ENCODE assay signal across 18 cellular contexts in the genomic region with DNA sequence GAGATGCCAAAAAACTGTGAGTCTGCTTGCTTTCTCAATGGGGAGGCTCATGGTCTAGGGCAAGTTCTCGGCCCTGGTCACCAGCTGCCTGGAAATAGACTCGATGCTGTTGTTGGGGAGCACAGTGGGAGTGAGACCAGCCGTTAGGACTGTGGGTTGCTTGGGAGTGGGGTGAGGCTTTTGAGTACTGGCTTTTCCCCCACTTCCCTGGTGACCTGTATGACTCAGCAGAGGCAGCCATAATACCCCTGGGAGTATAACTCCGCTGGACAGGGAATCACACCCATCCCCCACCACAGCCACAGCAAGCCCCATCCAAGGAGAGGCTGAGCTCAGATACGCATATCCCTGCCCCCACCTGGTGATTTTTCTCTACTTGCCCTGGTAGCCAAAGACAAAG.
"Had no signal": no experiment of that assay in that cellular context is flagged by ENCODE, and none has a peak within 500 bp of the region (broad histone marks: within the 10 kb centered on the region; RNA-seq: fewer than 3 reads in every experiment).

No MANE protein-coding gene starts in this region.

- H3K36me3 ChIP-seq: colonic mucosa, sigmoid colon, spleen, upper lobe of right lung had no signal

- H3K27me3 ChIP-seq: body of pancreas, colonic mucosa, sigmoid colon, spleen, testis, upper lobe of right lung had no signal

- ATAC-seq: body of pancreas; left lobe of liver; stimulated activated memory B cell treated with anti-CD40 and anti-IgM and Interleukin-4, amounts not matched to agents 10 μg/mL and 1 μg/mL and 100 μg/mL, for 72 hours; upper lobe of right lung had no signal

- H3K4me3 ChIP-seq: body of pancreas, colonic mucosa, sigmoid colon, spleen, testis, upper lobe of right lung had no signal

- H3K4me1 ChIP-seq: body of pancreas, colonic mucosa, sigmoid colon, spleen, testis, upper lobe of right lung had no signal

- DNase-seq: activated B cell treated with CpG ODN at 0.5 μM for 24 hours; activated CD4-positive, alpha-beta memory T cell treated with anti-CD3 and anti-CD28 coated beads for 36 hours; activated CD4-positive, alpha-beta T cell treated with anti-CD3 and anti-CD28 coated beads for 4 hours; activated T-cell treated with anti-CD3 and anti-CD28 coated beads for 4 hours; amniotic stem cell; body of pancreas; central memory CD4-positive, alpha-beta T cell; colonic mucosa; erythroblast; nephron progenitor cell; nucleus accumbens; sigmoid colon; spleen; stimulated activated CD4-positive, alpha-beta T cell treated with anti-CD3 and anti-CD28 coated beads, Interleukin-4, amount 100 ng/mL, for 4 hours; testis; upper lobe of right lung had no signal

- H3K9me3 ChIP-seq: body of pancreas, colonic mucosa, sigmoid colon, testis, upper lobe of right lung had no signal

- H3K27ac ChIP-seq: body of pancreas, colonic mucosa, sigmoid colon, spleen, testis, upper lobe of right lung had no signal
